ENCODE assay signal across 32 cellular contexts in genomic region chr18:9204659-9205058, GRCh38.
"Had no signal": no experiment of that assay in that cellular context is flagged by ENCODE, and none has a peak within 500 bp of the region (broad histone marks: within the 10 kb centered on the region; RNA-seq: fewer than 3 reads in every experiment).

No MANE protein-coding gene starts in this region.

- H3K4me3 ChIP-seq: dorsolateral prefrontal cortex, esophagus muscularis mucosa, lung, mucosa of descending colon, neural progenitor cell, right atrium auricular region, smooth muscle cell, thoracic aorta, tibial nerve, upper lobe of right lung, uterus had no signal

- H3K27me3 ChIP-seq: dorsolateral prefrontal cortex, esophagus muscularis mucosa, foreskin keratinocyte, neural progenitor cell, right atrium auricular region, tibial nerve, upper lobe of right lung, uterus had no signal

- H3K4me1 ChIP-seq: foreskin keratinocyte, neural progenitor cell, parathyroid adenoma, right atrium auricular region, upper lobe of right lung had no signal

- H3K9me3 ChIP-seq: esophagus muscularis mucosa, mucosa of descending colon, right atrium auricular region, thoracic aorta, tibial nerve, upper lobe of right lung, uterus had no signal

- H3K4me2 ChIP-seq: neural progenitor cell, smooth muscle cell had no signal

- H3K36me3 Mint-ChIP-seq: naive B cell, neural progenitor cell had no signal

- H3K27me3 Mint-ChIP-seq: memory B cell; naive B cell; natural killer cell treated with Interleukin-12 subunit alpha and Interleukin-12 subunit beta and Interleukin-15 and Interleukin-18, amount 100 ng/mL, for 72 hours; progenitor cell of endocrine pancreas had no signal

- DNase-seq: cerebellar nuclear complex; dorsolateral prefrontal cortex; effector CD4-positive, alpha-beta T cell; foreskin keratinocyte; glutamatergic neuron; hypothalamus; kidney; mucosa of descending colon; naive B cell; stimulated activated CD4-positive, alpha-beta T cell treated with anti-CD3 and anti-CD28 coated beads, Interleukin-12 subunit alpha, Interleukin-12 subunit beta, amount 100 ng/mL, for 4 hours; stimulated activated CD4-positive, alpha-beta T cell treated with anti-CD3 and anti-CD28 coated beads, Interleukin-1b, Interleukin-23, amount 100 ng/mL, for 48 hours; stimulated activated CD4-positive, alpha-beta T cell treated with anti-CD3 and anti-CD28 coated beads, Interleukin-4, amount 100 ng/mL, for 1 hour; stimulated activated naive CD8-positive, alpha-beta T cell treated with anti-CD3 and anti-CD28 coated beads, Interleukin-15, Interleukin-2, amounts not matched to agents 100 U/mL and 50 U/mL, for 24 hours; upper lobe of right lung; uterus had no signal

- ATAC-seq: foreskin keratinocyte; left lobe of liver; mucosa of descending colon; natural killer cell treated with Interleukin-12 subunit alpha and Interleukin-12 subunit beta and Interleukin-15 and Interleukin-18, amount 100 ng/mL, for 72 hours; sciatic nerve; stimulated activated effector memory CD8-positive, alpha-beta T cell treated with anti-CD3 and anti-CD28 coated beads, Interleukin-12 subunit alpha, Interleukin-12 subunit beta, amount 100 ng/mL, for 72 hours; stimulated activated naive CD8-positive, alpha-beta T cell treated with anti-CD3 and anti-CD28 coated beads, Interleukin-15, Interleukin-2, amounts not matched to agents 100 U/mL and 50 U/mL, for 24 hours; upper lobe of right lung had no signal

- H2AFZ ChIP-seq: neural progenitor cell, parathyroid adenoma had no signal

- H3K36me3 ChIP-seq: right atrium auricular region, thoracic aorta, uterus had no signal

- H3K27ac ChIP-seq: dorsolateral prefrontal cortex, epithelial cell of prostate, esophagus muscularis mucosa, foreskin keratinocyte, neural progenitor cell, parathyroid adenoma, right atrium auricular region, thoracic aorta, tibial nerve, upper lobe of right lung, uterus had no signal

- H3K4me3 Mint-ChIP-seq: memory B cell; mesothelial cell of epicardium; naive B cell; natural killer cell treated with Interleukin-12 subunit alpha and Interleukin-12 subunit beta and Interleukin-15 and Interleukin-18, amount 100 ng/mL, for 72 hours; neural progenitor cell; stimulated activated effector memory CD8-positive, alpha-beta T cell treated with anti-CD3 and anti-CD28 coated beads, Interleukin-12 subunit alpha, Interleukin-12 subunit beta, amount 100 ng/mL, for 72 hours had no signal

- H3K9ac ChIP-seq: neural progenitor cell, parathyroid adenoma had no signal

- H3K27ac Mint-ChIP-seq: memory B cell; mesothelial cell of epicardium; natural killer cell treated with Interleukin-12 subunit alpha and Interleukin-12 subunit beta and Interleukin-15 and Interleukin-18, amount 100 ng/mL, for 72 hours; neural progenitor cell; progenitor cell of endocrine pancreas; stimulated activated effector memory CD8-positive, alpha-beta T cell treated with anti-CD3 and anti-CD28 coated beads, Interleukin-12 subunit alpha, Interleukin-12 subunit beta, amount 100 ng/mL, for 72 hours had no signal

- H3K9me3 Mint-ChIP-seq: memory B cell; mesothelial cell of epicardium; naive B cell; natural killer cell treated with Interleukin-12 subunit alpha and Interleukin-12 subunit beta and Interleukin-15 and Interleukin-18, amount 100 ng/mL, for 72 hours; neural progenitor cell; stimulated activated effector memory CD8-positive, alpha-beta T cell treated with anti-CD3 and anti-CD28 coated beads, Interleukin-12 subunit alpha, Interleukin-12 subunit beta, amount 100 ng/mL, for 72 hours had no signal

- H3K4me1 Mint-ChIP-seq: memory B cell; neural progenitor cell; stimulated activated effector memory CD8-positive, alpha-beta T cell treated with anti-CD3 and anti-CD28 coated beads, Interleukin-12 subunit alpha, Interleukin-12 subunit beta, amount 100 ng/mL, for 72 hours had no signal

- FAIRE-seq: colon, kidney had no signal
